Comparison of ENCODE assay signal across 8 cellular contexts in genomic region chr1:42680921-42681683, GRCh38. TPM values are rescaled to one million over a fixed set of nuclear protein-coding genes. Genes with fewer than 3 reads are reported as not detected.
DNase-seq lines count a peak whose midpoint lies in the region; ATAC-seq, FAIRE-seq and TF ChIP-seq lines count a peak whose summit lies in the region.

No MANE protein-coding gene starts in this region.

- FAIRE-seq in A549 (lab: Jason Lieb, UNC) = no peak

- POLR2A ChIA-PET in A549 (lab: Yijun Ruan, JAX) = interaction anchor here (0.6 to 1.6 kb wide), 5 partner anchors 12 to 345 kb away, joined by 3 to 4 read pairs (median 3); partner anchors contain the start of gene PPIH

- H3K4me3 ChIP-seq in A549 = peak overlapping the region; percentile 94
- peak overlapping the region; percentile 92 to 98 (median 98) for H3K4me3 ChIP-seq in Peyer's patch
- peak overlapping the region; percentile 68 to 80 (median 72) for H3K4me3 ChIP-seq in right lobe of liver
- H3K4me3 ChIP-seq in thymus (ENCODE audit: low read length) = peak overlapping the region; percentile 86

- peak overlapping the region; percentile 95 for H3K4me2 ChIP-seq in A549

- CTCF ChIA-PET in A549 (lab: Yijun Ruan, JAX) = no interaction called here

- DNase-seq in A549 (ENCODE audit: low read depth in 1 of 2, low spot score in 1 of 2) (peak in 1 of 2 experiments; percentile 8), Peyer's patch (no peak), caudate nucleus (lab: John Stamatoyannopoulos, UW) (peak in 19 of 61 donors; percentile 1 to 70 (median 15)), right lobe of liver (no peak), GOT3 (lab: John Stamatoyannopoulos, UW) (no peak)

- 30% methylated on average over 18 of the region's 18 CpGs for WGBS in A549 (ENCODE audit: missing lambda C conversion rate)
- WGBS in right lobe of liver (ENCODE audit: insufficient coverage, low coverage, low lambda C conversion rate, missing lambda C conversion rate) = 7% methylated on average over 18 of the region's 18 CpGs
- 8% methylated on average over 18 of the region's 18 CpGs for WGBS in thymus

- TF ChIP-seq CTCF in A549 (IDR thresholded peaks at IDR 0.05) = no peak
- 0 out of 2 replicates have a peak, but pooled peaks have one; percentile 11 for TF ChIP-seq CTCF in GM12874 (IDR thresholded peaks at IDR 0.05; ENCODE audit: insufficient read depth, low read depth, low read length)
- TF ChIP-seq CTCF in Peyer's patch (IDR thresholded peaks at IDR 0.05) = peak in 1 of 6 experiments; percentile 3
- TF ChIP-seq CTCF in right lobe of liver (IDR thresholded peaks at IDR 0.05) = no peak

- H3K4me1 ChIP-seq in A549 (peaks cover 26% of the 10 kb centered on the region), Peyer's patch (peaks cover 0 to 37% (median 15%) of the 10 kb centered on the region in 4 donors), right lobe of liver (peaks cover 0 to 37% (median 14%) of the 10 kb centered on the region in 4 donors), thymus (ENCODE audit: control insufficient read depth, insufficient read depth, low read length) (peaks cover 13% of the 10 kb centered on the region)

- H3K27ac ChIP-seq in A549 (peak overlapping the region; percentile 92 to 98), Peyer's patch (peak overlapping the region; percentile 98 to 100 (median 99)), caudate nucleus (ENCODE audit: low read depth, low read length) (peak overlapping the region; percentile 86), right lobe of liver (peak overlapping the region; percentile 74 to 83 (median 79)), thymus (ENCODE audit: low read depth) (peak overlapping the region; percentile 89)

- peaks cover 0 to 1% (median 0%) of the 10 kb centered on the region in 3 donors for H3K36me3 ChIP-seq in Peyer's patch
- H3K36me3 ChIP-seq in right lobe of liver = peaks cover 0 to 3% (median 0%) of the 10 kb centered on the region in 4 donors
- no peaks in the 10 kb centered on the region for H3K36me3 ChIP-seq in thymus (ENCODE audit: control insufficient read depth, insufficient read depth)

- no peak for TF ChIP-seq EP300 in A549 (IDR thresholded peaks at IDR 0.05)

- TF ChIP-seq POLR2A in A549 (IDR thresholded peaks at IDR 0.05; ENCODE audit: low read length) (no peak), Peyer's patch (IDR thresholded peaks at IDR 0.05) (no peak), right lobe of liver (IDR thresholded peaks at IDR 0.05) (no peak)

- no peak for TF ChIP-seq RAD21 in A549 (conservative IDR thresholded peaks at IDR 0.05 in 1 of 2, IDR thresholded peaks at IDR 0.05 in 1 of 2)

- no peaks in the 10 kb centered on the region for H3K27me3 ChIP-seq in Peyer's patch
- H3K27me3 ChIP-seq in right lobe of liver = no peaks in the 10 kb centered on the region
- no peaks in the 10 kb centered on the region for H3K27me3 ChIP-seq in thymus (ENCODE audit: control insufficient read depth, insufficient read depth)

- intact Hi-C loops in right lobe of liver (cut with DNase I) = no loop called here

- no peak for ATAC-seq in A549
- peak in 2 of 4 donors; percentile 6 to 22 for ATAC-seq in right lobe of liver
- no peak for ATAC-seq in GM18867 (IDR thresholded peaks at IDR 0.05; ENCODE audit: unreplicated experiment)

- H3K9me3 ChIP-seq in A549 = no peaks in the 10 kb centered on the region
- H3K9me3 ChIP-seq in Peyer's patch = no peaks in the 10 kb centered on the region
- no peaks in the 10 kb centered on the region for H3K9me3 ChIP-seq in right lobe of liver
- no peaks in the 10 kb centered on the region for H3K9me3 ChIP-seq in thymus (ENCODE audit: control insufficient read depth)

TF ChIP-seq in A549, 52 proteins besides CTCF, POLR2A, EP300 and RAD21:
- TF ChIP-seq USF2 (IDR thresholded peaks at IDR 0.05) (0 out of 2 replicates have a peak, but pooled peaks have one; percentile 12), HES2 (IDR thresholded peaks at IDR 0.05) (no peak), PHF8 (IDR thresholded peaks at IDR 0.05; ENCODE audit: borderline replicate concordance, low read depth) (no peak), CBX2 (IDR thresholded peaks at IDR 0.05; ENCODE audit: borderline replicate concordance, low read depth) (no peak)

RNA-seq across cellular contexts. Expression of gene YBX1, which starts 1.1 kb away (rescaled TPM):
- polyA plus RNA-seq in A549 (2011; rRNA removed) (345 and 488 TPM in 2 replicates), A549 (2017; fragmentation: RNase III; extraction: RNeasy Plus Mini Kit Qiagen cat#74134 plus additional on column Dnase treatment) (715 to 747 TPM (median 742 TPM) in 3 replicates), thymus (497 TPM)
- polyA plus RNA-seq in A549 (2012; cell fraction: cytosol; rRNA removed) = 509 and 679 TPM in 2 replicates
- 213 and 229 TPM in 2 replicates for polyA plus RNA-seq in A549 (2012; cell fraction: nucleus; rRNA removed)
- 190 and 208 TPM in 2 replicates for polyA minus RNA-seq in A549 (2011; rRNA and poly(A)+ RNA removed)
- total RNA-seq in Peyer's patch (100 to 1,000 TPM; 236 to 470 (median 287) TPM), right lobe of liver (100 to 1,000 TPM; 144 to 325 (median 207) TPM)

RNA-seq across cellular contexts. Expression of gene PPIH, which starts 22.9 kb away (rescaled TPM):
- polyA plus RNA-seq in A549 (2011; rRNA removed) (50.3 and 68.9 TPM in 2 replicates), A549 (2017; fragmentation: RNase III; extraction: RNeasy Plus Mini Kit Qiagen cat#74134 plus additional on column Dnase treatment) (55.8 to 68.0 TPM (median 59.0 TPM) in 3 replicates), thymus (49.7 TPM)
- polyA plus RNA-seq in A549 (2012; cell fraction: cytosol; rRNA removed) = 49.6 and 64.2 TPM in 2 replicates
- polyA plus RNA-seq in A549 (2012; cell fraction: nucleus; rRNA removed) = 17.6 and 41.8 TPM in 2 replicates
- 15.7 and 18.3 TPM in 2 replicates for polyA minus RNA-seq in A549 (2011; rRNA and poly(A)+ RNA removed)
- total RNA-seq in Peyer's patch (10 to 100 TPM; 15.1 to 41.7 (median 26.1) TPM), right lobe of liver (10 to 100 TPM in 2 of 6 experiments, 1 to 10 TPM in 4; 8.1 to 14.9 (median 9.2) TPM)

RNA-seq across cellular contexts. Expression of gene CLDN19, which starts 58.9 kb away (rescaled TPM):
- polyA plus RNA-seq in A549 (2011; rRNA removed) (not detected in 2 replicates), A549 (2017; fragmentation: RNase III; extraction: RNeasy Plus Mini Kit Qiagen cat#74134 plus additional on column Dnase treatment) (0.03 TPM in 1 of 3 replicates, not detected in the others), thymus (0.62 TPM)
- not detected in 2 replicates for polyA plus RNA-seq in A549 (2012; cell fraction: cytosol; rRNA removed)
- polyA plus RNA-seq in A549 (2012; cell fraction: nucleus; rRNA removed) = 0.01 TPM in 1 of 2 replicates, not detected in the other
- not detected in 2 replicates for polyA minus RNA-seq in A549 (2011; rRNA and poly(A)+ RNA removed)
- total RNA-seq in Peyer's patch (not detected), right lobe of liver (1 to 10 TPM in 1 of 6 experiments, not detected in 5; 1.0 TPM)
